ENCODE assay signal across 24 cellular contexts in the genomic region with DNA sequence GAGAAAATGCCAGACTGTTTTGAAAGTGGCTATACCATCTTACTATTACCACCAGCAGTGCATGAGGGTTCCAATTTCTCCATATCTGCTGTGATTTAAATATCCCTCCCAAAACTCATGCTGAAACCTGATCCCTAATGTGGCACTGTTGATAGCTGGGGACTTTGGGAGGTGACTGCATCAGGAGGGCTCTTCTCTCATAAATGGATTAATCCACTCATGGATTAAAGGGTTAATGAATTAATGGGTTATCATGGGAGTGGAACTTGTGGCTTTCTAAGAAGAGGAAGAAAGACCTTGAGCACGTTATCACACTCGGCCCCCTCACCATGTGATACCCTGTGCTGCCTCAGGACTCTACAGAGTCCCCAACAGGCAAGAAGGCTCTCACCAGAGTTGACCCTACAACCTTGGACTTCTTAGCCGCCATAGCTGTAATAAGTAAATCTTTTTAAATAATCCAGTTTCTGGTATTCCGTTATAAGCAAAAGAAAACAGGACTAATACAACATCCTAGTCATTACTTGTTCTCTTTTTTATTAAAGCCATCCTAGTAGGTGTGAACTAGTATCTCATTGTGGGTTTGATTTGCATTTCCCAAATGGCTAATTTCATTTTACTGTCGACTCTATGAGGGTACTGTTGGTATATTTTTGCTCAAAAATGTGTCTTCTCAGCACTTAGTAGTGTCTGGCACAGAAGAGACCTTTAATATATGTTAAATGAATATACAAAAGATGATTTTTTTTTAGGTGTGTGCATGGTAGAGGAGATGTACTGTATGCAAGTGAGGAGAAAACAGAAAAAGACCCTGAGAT. TPM values are rescaled to one million over a fixed set of nuclear protein-coding genes. Genes with fewer than 3 reads are reported as not detected.
DNase-seq lines count a peak whose midpoint lies in the region; ATAC-seq and TF ChIP-seq lines count a peak whose summit lies in the region.
"Had no signal": no experiment of that assay in that cellular context is flagged by ENCODE, and none has a peak within 500 bp of the region (broad histone marks: within the 10 kb centered on the region; RNA-seq: fewer than 3 reads in every experiment).

No MANE protein-coding gene starts in this region.

- H3K4me3 Mint-ChIP-seq in mesothelial cell of epicardium = no peak overlapping the region
- H3K4me3 Mint-ChIP-seq: activated naive CD8-positive, alpha-beta T cell had no signal

- no peak overlapping the region for H3K4me3 ChIP-seq in mesenchymal stem cell (ENCODE audit: insufficient read depth in 1 of 2, low read depth in 1 of 2, low read length in 2 of 2)
- H3K4me3 ChIP-seq: esophagus muscularis mucosa, gastrocnemius medialis, pancreas had no signal

- H2BK15ac ChIP-seq in mesenchymal stem cell (ENCODE audit: low read depth, poor library complexity, severe bottlenecking) = no peak overlapping the region

- no peak overlapping the region for H3K18ac ChIP-seq in mesenchymal stem cell (ENCODE audit: low read depth in 1 of 2, low read length in 2 of 2)

- no peak overlapping the region for H4K8ac ChIP-seq in mesenchymal stem cell (ENCODE audit: low read length)

- H2AK5ac ChIP-seq in mesenchymal stem cell (ENCODE audit: low read length, severe bottlenecking) = no peak overlapping the region

- H2BK120ac ChIP-seq in mesenchymal stem cell (ENCODE audit: low read depth, low read length) = no peak overlapping the region

- no peaks in the 10 kb centered on the region for H3K36me3 ChIP-seq in mesenchymal stem cell (ENCODE audit: control insufficient read depth in 1 of 2, insufficient read depth in 2 of 2, low read depth in 1 of 2, low read length in 2 of 2)
- H3K36me3 ChIP-seq: esophagus muscularis mucosa, gastrocnemius medialis, pancreas had no signal

- WGBS in mesenchymal stem cell = 90% methylated on average over 2 of the region's 5 CpGs

- ATAC-seq in GM18511 (IDR thresholded peaks at IDR 0.05; ENCODE audit: unreplicated experiment) (peak; percentile 53), GM19463 (IDR thresholded peaks at IDR 0.05; ENCODE audit: unreplicated experiment) (peak; percentile 40), GM21717 (IDR thresholded peaks at IDR 0.05; ENCODE audit: unreplicated experiment) (no peak)
- ATAC-seq: gastrocnemius medialis, pancreas, right cardiac atrium had no signal

- no peak overlapping the region for H2BK12ac ChIP-seq in mesenchymal stem cell (ENCODE audit: low read length in 2 of 2)

- H3K14ac ChIP-seq in mesenchymal stem cell (ENCODE audit: low read length in 2 of 2) = no peak overlapping the region

- H3K27me3 ChIP-seq in mesenchymal stem cell (ENCODE audit: control insufficient read depth in 1 of 2, insufficient read depth in 1 of 2, low read length in 2 of 2) = no peaks in the 10 kb centered on the region
- H3K27me3 ChIP-seq: esophagus muscularis mucosa, gastrocnemius medialis, pancreas had no signal

- peaks cover 7% of the 10 kb centered on the region for H3K9me3 Mint-ChIP-seq in mesothelial cell of epicardium
- H3K9me3 Mint-ChIP-seq: CD8-positive, alpha-beta memory T cell; naive B cell had no signal

- H3K4me2 ChIP-seq in mesenchymal stem cell (ENCODE audit: low read length, poor library complexity, severe bottlenecking) = no peak overlapping the region
- H3K4me2 ChIP-seq: KMS-11 had no signal

- H3K4me1 Mint-ChIP-seq in mesothelial cell of epicardium = peaks cover 20% of the 10 kb centered on the region

- no peak overlapping the region for H2AFZ ChIP-seq in mesenchymal stem cell (ENCODE audit: low read depth, low read length)

- no peaks in the 10 kb centered on the region for H3K79me1 ChIP-seq in mesenchymal stem cell (replicated peaks; ENCODE audit: low read length, poor library complexity, severe bottlenecking)

- no peak overlapping the region for H3K4ac ChIP-seq in mesenchymal stem cell (ENCODE audit: low read depth in 1 of 2, low read length in 2 of 2)

- no peak overlapping the region for H2BK5ac ChIP-seq in mesenchymal stem cell (ENCODE audit: low read depth, low read length, poor library complexity, severe bottlenecking)

- H4K91ac ChIP-seq in mesenchymal stem cell (ENCODE audit: low read length) = no peak overlapping the region

- no peaks in the 10 kb centered on the region for H3K4me1 ChIP-seq in mesenchymal stem cell (ENCODE audit: control insufficient read depth, insufficient read depth, low read depth, low read length)

- H3K27me3 Mint-ChIP-seq in mesothelial cell of epicardium (ENCODE audit: low read depth) = no peaks in the 10 kb centered on the region
- H3K27me3 Mint-ChIP-seq: activated naive CD8-positive, alpha-beta T cell; CD8-positive, alpha-beta memory T cell; naive B cell had no signal

- peak overlapping the region; percentile 15 for H3K27ac Mint-ChIP-seq in mesothelial cell of epicardium
- H3K27ac Mint-ChIP-seq: activated naive CD8-positive, alpha-beta T cell had no signal

- peak; percentile 98 for DNase-seq in NCI-H82 (lab: John Stamatoyannopoulos, UW)
- DNase-seq in mesothelial cell of epicardium (ENCODE audit: low spot score in 2 of 2, unreplicated experiment in 2 of 2) = no peak
- no peak for DNase-seq in mesenchymal stem cell
- no peak for DNase-seq in hippocampal formation (lab: John Stamatoyannopoulos, UW)
- DNase-seq: activated CD4-positive, CD25-positive, alpha-beta regulatory T cell treated with anti-CD3 and anti-CD28 coated beads, Interleukin-2, amount 50 U/mL, for 72 hours; CD8-positive, alpha-beta memory T cell; effector CD8-positive, alpha-beta T cell; gastrocnemius medialis; GOT3; kidney glomerular epithelial cell; mammary epithelial cell; naive B cell; NCI-H1092 treated with DMSO at 0.1 percent for 48 hours; NCI-H2029; NCI-H510A treated with DMSO at 0.1 percent for 48 hours; pancreas; right cardiac atrium; T1000 had no signal

- H3K23ac ChIP-seq in mesenchymal stem cell (ENCODE audit: low read length in 2 of 2) = no peak overlapping the region

- H3K36me3 Mint-ChIP-seq in mesothelial cell of epicardium = no peaks in the 10 kb centered on the region
- H3K36me3 Mint-ChIP-seq: activated naive CD8-positive, alpha-beta T cell; naive B cell had no signal

- H3K9ac ChIP-seq in mesenchymal stem cell (ENCODE audit: low read length) = no peak overlapping the region
- H3K9ac ChIP-seq: KMS-11 had no signal

- H3K27ac ChIP-seq in mesenchymal stem cell (ENCODE audit: low read length, poor library complexity, severe bottlenecking) = no peak overlapping the region
- H3K27ac ChIP-seq: gastrocnemius medialis, KMS-11, pancreas had no signal

- no peak for TF ChIP-seq CTCF in mesothelial cell of epicardium (IDR thresholded peaks at IDR 0.05; ENCODE audit: unreplicated experiment)

- H3K9me3 ChIP-seq in mesenchymal stem cell (ENCODE audit: control insufficient read depth, low read length) = no peaks in the 10 kb centered on the region
- H3K9me3 ChIP-seq: esophagus muscularis mucosa, gastrocnemius medialis, pancreas had no signal

RNA-seq across cellular contexts. Expression of a gene that starts 14.3 kb away (rescaled TPM):
- 106 to 123 TPM (median 120 TPM) in 3 replicates for total RNA-seq in mesothelial cell of epicardium
- polyA plus RNA-seq in mesenchymal stem cell (2013, experiment 1 of 2) = 167 TPM
- 165 TPM for polyA plus RNA-seq in mesenchymal stem cell (2013, experiment 2 of 2)
